In genomic region chr7:148772297-148773089, GRCh38 we compare ENCODE assay signal across 1 cellular context.
TF ChIP-seq lines count a peak whose summit lies in the region.

No MANE protein-coding gene starts in this region.

TF ChIP-seq in SK-N-SH treated with all-trans-retinoic acid at 6 μM for 48 hours, 23 proteins besides CTCF, POLR2A, EP300 and RAD21 (continued from another document):
- TF ChIP-seq CSRNP3 (CRISPR knock-in tag; IDR thresholded peaks at IDR 0.05) (no peak), BACH2 (CRISPR knock-in tag; IDR thresholded peaks at IDR 0.05; ENCODE audit: borderline replicate concordance) (no peak), OSR1 (CRISPR knock-in tag; IDR thresholded peaks at IDR 0.05) (no peak), GLIS3 (CRISPR knock-in tag; IDR thresholded peaks at IDR 0.05) (no peak), ZFP30 (CRISPR knock-in tag; IDR thresholded peaks at IDR 0.05) (no peak), ZNF8 (CRISPR knock-in tag; IDR thresholded peaks at IDR 0.05) (no peak; the same call in 1 of the 2 replicates)
